In genomic region chr2:182695796-182696195, GRCh38 we compare ENCODE assay signal across 6 cellular contexts.
"Had no signal": no experiment of that assay in that cellular context is flagged by ENCODE, and none has a peak within 500 bp of the region (broad histone marks: within the 10 kb centered on the region; RNA-seq: fewer than 3 reads in every experiment).

No MANE protein-coding gene starts in this region.

- H3K27ac Mint-ChIP-seq: IgD-negative memory B cell had no signal

- H3K4me2 ChIP-seq: KMS-11 had no signal

- H3K4me1 Mint-ChIP-seq: IgD-negative memory B cell had no signal

- H3K9ac ChIP-seq: KMS-11 had no signal

- H3K27me3 Mint-ChIP-seq: IgD-negative memory B cell had no signal

- H3K4me3 Mint-ChIP-seq: IgD-negative memory B cell had no signal

- H3K27ac ChIP-seq: HL-60, KMS-11 had no signal

- DNase-seq: IMR-90, KBM-7, KG1 had no signal

- H3K36me3 Mint-ChIP-seq: IgD-negative memory B cell had no signal
